In the genomic region with DNA sequence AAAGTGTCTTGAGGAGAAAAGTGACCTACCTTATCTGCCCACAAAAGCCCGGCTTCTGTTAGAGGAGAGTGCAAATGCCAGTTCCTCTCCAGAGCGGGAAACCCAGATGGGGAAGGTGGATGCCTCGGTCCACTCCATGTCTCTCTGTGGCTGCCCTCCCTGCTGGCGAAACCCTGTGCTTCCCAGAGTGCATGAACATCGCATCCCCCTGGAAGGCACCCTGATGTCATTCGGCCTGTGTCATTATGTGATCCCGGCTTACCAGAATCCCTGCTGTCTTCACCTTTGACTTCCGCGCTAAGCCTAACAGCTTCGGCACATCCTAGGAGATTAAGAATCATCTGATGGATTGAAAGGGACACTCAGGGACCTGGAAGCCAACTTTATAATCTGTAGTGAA, we compare ENCODE assay signal across 19 cellular contexts.
"Had no signal": no experiment of that assay in that cellular context is flagged by ENCODE, and none has a peak within 500 bp of the region (broad histone marks: within the 10 kb centered on the region; RNA-seq: fewer than 3 reads in every experiment).

No MANE protein-coding gene starts in this region.

- ATAC-seq: activated CD4-positive, CD25-positive, alpha-beta regulatory T cell treated with anti-CD3 and anti-CD28 coated beads, Interleukin-2, amount 50 U/mL, for 24 hours; left colon; sciatic nerve; stimulated activated naive CD8-positive, alpha-beta T cell treated with anti-CD3 and anti-CD28 coated beads, Interleukin-15, Interleukin-2, amounts not matched to agents 100 U/mL and 50 U/mL, for 24 hours had no signal

- H3K36me3 ChIP-seq: breast epithelium, prostate gland, thoracic aorta, vagina had no signal

- H3K27me3 ChIP-seq: breast epithelium, dorsolateral prefrontal cortex, esophagus muscularis mucosa, vagina had no signal

- H3K4me3 ChIP-seq: breast epithelium, dorsolateral prefrontal cortex, esophagus muscularis mucosa, prostate gland, thoracic aorta, vagina had no signal

- H3K4me1 ChIP-seq: prostate gland had no signal

- H3K9me3 Mint-ChIP-seq: immature natural killer cell, nephron had no signal

- H3K27ac ChIP-seq: breast epithelium, dorsolateral prefrontal cortex, prostate gland, thoracic aorta, vagina had no signal

- DNase-seq: activated CD4-positive, alpha-beta T cell treated with anti-CD3 and anti-CD28 coated beads, Interleukin-2, amount 50 U/mL, for 48 hours; activated naive CD4-positive, alpha-beta T cell treated with anti-CD3 and anti-CD28 coated beads, Interleukin-2, amount 50 U/mL, for 16 hours; anterior cingulate cortex; glutamatergic neuron; immature natural killer cell; mammary epithelial cell; stimulated activated CD4-positive, alpha-beta T cell treated with anti-CD3 and anti-CD28 coated beads, Interleukin-2, amount 100 ng/mL, for 48 hours; stimulated activated naive CD8-positive, alpha-beta T cell treated with anti-CD3 and anti-CD28 coated beads, Interleukin-15, Interleukin-2, amounts not matched to agents 100 U/mL and 50 U/mL, for 24 hours; T-helper 2 cell had no signal

- H3K9me3 ChIP-seq: breast epithelium, esophagus muscularis mucosa, prostate gland, thoracic aorta, vagina had no signal
